11 cellular contexts compared by ENCODE assay signal in the genomic region with DNA sequence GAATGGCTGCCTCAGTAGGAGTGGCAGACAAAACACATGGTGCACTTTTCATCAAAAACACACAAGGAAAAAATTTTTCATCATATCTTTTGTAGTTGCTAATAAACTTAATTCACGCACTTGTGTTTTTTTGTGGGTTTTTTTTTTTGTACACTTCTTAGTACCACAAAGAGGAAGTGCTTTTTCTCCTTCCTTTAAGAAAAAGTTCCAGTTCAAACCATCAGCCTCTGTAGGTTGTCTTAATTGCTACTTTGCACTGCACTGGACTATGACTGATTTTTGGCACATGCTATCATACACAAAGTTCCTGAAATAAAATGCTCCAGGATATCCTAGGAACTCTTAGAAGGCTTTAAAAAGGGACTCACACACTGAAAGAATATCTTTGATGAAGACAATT.
"Had no signal": no experiment of that assay in that cellular context is flagged by ENCODE, and none has a peak within 500 bp of the region (broad histone marks: within the 10 kb centered on the region; RNA-seq: fewer than 3 reads in every experiment).

A gene (plus strand): TSS at position 242 of the 400 bp plus-strand sequence. CDS start 681 bp downstream, outside the sequence.

- H3K27ac Mint-ChIP-seq: activated T-cell treated with anti-CD3 and anti-CD28 coated beads, Interleukin-2, amount 50 U/mL, for 24 hours; T-cell had no signal

- H3K36me3 Mint-ChIP-seq: T-cell had no signal

- DNase-seq: activated CD4-positive, alpha-beta T cell treated with anti-CD3 and anti-CD28 coated beads for 4 hours; activated naive CD4-positive, alpha-beta T cell; activated T-cell treated with anti-CD3 and anti-CD28 coated beads, Interleukin-2, amount 50 U/mL, for 24 hours; esophagus squamous epithelium; foreskin fibroblast; stimulated activated CD4-positive, alpha-beta T cell treated with anti-CD3 and anti-CD28 coated beads, Interleukin-12 subunit alpha, Interleukin-12 subunit beta, amount 100 ng/mL, for 4 hours; stimulated activated CD4-positive, alpha-beta T cell treated with anti-CD3 and anti-CD28 coated beads, Interleukin-2, amount 100 ng/mL, for 48 hours; stimulated activated CD8-positive, alpha-beta memory T cell treated with anti-CD3 and anti-CD28 coated beads, Interleukin-4, amount 100 ng/mL, for 48 hours; T-cell; thyroid gland had no signal

- H3K27me3 Mint-ChIP-seq: T-cell had no signal

- H3K9me3 Mint-ChIP-seq: activated T-cell treated with anti-CD3 and anti-CD28 coated beads, Interleukin-2, amount 50 U/mL, for 24 hours; T-cell had no signal

- ATAC-seq: T-cell had no signal

- H3K4me3 Mint-ChIP-seq: neural crest cell, T-cell had no signal

- H3K4me1 Mint-ChIP-seq: T-cell had no signal
